16 cellular contexts compared by ENCODE assay signal in genomic region chr12:49632986-49633702, GRCh38.
"Had no signal": no experiment of that assay in that cellular context is flagged by ENCODE, and none has a peak within 500 bp of the region (broad histone marks: within the 10 kb centered on the region; RNA-seq: fewer than 3 reads in every experiment).

No MANE protein-coding gene starts in this region.

- H3K4me3 ChIP-seq: hepatocyte, skin epidermis, stomach, upper lobe of left lung, uterus had no signal

- H3K36me3 Mint-ChIP-seq: naive B cell had no signal

- H2AFZ ChIP-seq: hepatocyte had no signal

- H3K9me3 ChIP-seq: stomach, upper lobe of left lung, uterus had no signal

- H3K4me2 ChIP-seq: hepatocyte had no signal

- H3K79me2 ChIP-seq: hepatocyte had no signal

- H3K36me3 ChIP-seq: uterus had no signal

- H3K4me3 Mint-ChIP-seq: endodermal cell, naive B cell, nephron had no signal

- ATAC-seq: left colon, sciatic nerve had no signal

- DNase-seq: cerebellar nuclear complex; dermis blood vessel endothelial cell; endodermal cell; foreskin melanocyte; left colon; mesendoderm; naive B cell; stimulated activated CD4-positive, alpha-beta T cell treated with anti-CD3 and anti-CD28 coated beads, Interleukin-12 subunit alpha, Interleukin-12 subunit beta, amount 100 ng/mL, for 4 hours; stomach; substantia nigra; upper lobe of left lung; uterus had no signal

- H3K27ac ChIP-seq: hepatocyte, skin epidermis, stomach, upper lobe of left lung, uterus had no signal

- H3K27ac Mint-ChIP-seq: endodermal cell, nephron had no signal

- H3K27me3 ChIP-seq: hepatocyte, stomach, upper lobe of left lung, uterus had no signal

- H3K27me3 Mint-ChIP-seq: naive B cell had no signal

- H3K9me3 Mint-ChIP-seq: endodermal cell, naive B cell, nephron had no signal
